ENCODE assay signal across 36 cellular contexts in genomic region chr18:76767954-76768353, GRCh38.
"Had no signal": no experiment of that assay in that cellular context is flagged by ENCODE, and none has a peak within 500 bp of the region (broad histone marks: within the 10 kb centered on the region; RNA-seq: fewer than 3 reads in every experiment).

No MANE protein-coding gene starts in this region.

- DNase-seq: activated B cell treated with CpG ODN at 0.5 μM for 24 hours; activated CD4-positive, alpha-beta T cell treated with anti-CD3 and anti-CD28 coated beads for 48 hours; activated CD4-positive, alpha-beta T cell treated with anti-CD3 and anti-CD28 coated beads, Interleukin-2, amount 50 U/mL, for 1 hour; activated CD4-positive, alpha-beta T cell treated with anti-CD3 and anti-CD28 coated beads, Interleukin-2, amount 50 U/mL, for 48 hours; activated CD8-positive, alpha-beta memory T cell treated with anti-CD3 and anti-CD28 coated beads for 24 hours; activated CD8-positive, alpha-beta T cell treated with anti-CD3 and anti-CD28 coated beads for 36 hours; activated effector memory CD4-positive, alpha-beta T cell treated with anti-CD3 and anti-CD28 coated beads, Interleukin-2, amount 50 U/mL, for 16 hours; activated naive CD4-positive, alpha-beta T cell treated with anti-CD3 and anti-CD28 coated beads for 36 hours; activated naive CD8-positive, alpha-beta T cell treated with anti-CD3 and anti-CD28 coated beads for 36 hours; activated naive CD8-positive, alpha-beta T cell treated with anti-CD3 and anti-CD28 coated beads, Interleukin-2, amount 50 U/mL, for 24 hours; activated T-cell treated with anti-CD3 and anti-CD28 coated beads, Interleukin-2, amount 50 U/mL, for 48 hours; adrenal gland; amygdala; brain microvascular endothelial cell; caudate nucleus; cortex of kidney; dermis blood vessel endothelial cell; effector CD4-positive, alpha-beta T cell; effector memory CD8-positive, alpha-beta T cell; erythroblast; foreskin keratinocyte; gastrocnemius medialis; glutamatergic neuron; heart left ventricle; T-helper 1 cell; T-helper 17 cell; T1000; WERI-Rb-1 had no signal

- H3K4me1 ChIP-seq: adrenal gland, ascending aorta, esophagus muscularis mucosa, gastrocnemius medialis, heart left ventricle had no signal

- H3K9me3 ChIP-seq: adrenal gland, ascending aorta, gastrocnemius medialis had no signal

- H3K27ac Mint-ChIP-seq: activated B cell treated with CpG ODN at 0.5 μM for 24 hours; activated CD8-positive, alpha-beta T cell treated with anti-CD3 and anti-CD28 coated beads for 36 hours; activated naive CD4-positive, alpha-beta T cell treated with anti-CD3 and anti-CD28 coated beads for 36 hours; activated naive CD4-positive, alpha-beta T cell treated with anti-CD3 and anti-CD28 coated beads, Interleukin-2, amount 50 U/mL, for 24 hours; activated naive CD8-positive, alpha-beta T cell treated with anti-CD3 and anti-CD28 coated beads for 36 hours; activated naive CD8-positive, alpha-beta T cell treated with anti-CD3 and anti-CD28 coated beads, Interleukin-2, amount 50 U/mL, for 24 hours; activated T-helper 1 cell treated with anti-CD3 and anti-CD28 coated beads, Interleukin-12 subunit alpha, Interleukin-12 subunit beta, Interleukin-2, Interleukin-4 antibody, amounts not matched to agents 30 ng/mL and 10 ng/mL and 1 ng/mL, durations not matched to agents 14 hours and 24 hours and 36 hours; activated T-helper 2 cell treated with anti-CD3 and anti-CD28 coated beads, Interferon-gamma antibody, Interleukin-2, Interleukin-4, amounts not matched to agents 10 μg/mL and 5 μg/mL and 100 μg/mL, durations not matched to agents 14 hours and 24 hours and 36 hours; effector memory CD8-positive, alpha-beta T cell; T-helper 17 cell; T-helper 2 cell treated with Interferon-gamma antibody and Interleukin-4, amounts not matched to agents 5 μg/mL and 100 μg/mL, for 36 hours had no signal

- H3K4me3 Mint-ChIP-seq: activated B cell treated with CpG ODN at 0.5 μM for 24 hours; activated CD8-positive, alpha-beta T cell treated with anti-CD3 and anti-CD28 coated beads for 36 hours; activated naive CD4-positive, alpha-beta T cell treated with anti-CD3 and anti-CD28 coated beads for 36 hours; activated naive CD4-positive, alpha-beta T cell treated with anti-CD3 and anti-CD28 coated beads, Interleukin-2, amount 50 U/mL, for 24 hours; activated naive CD8-positive, alpha-beta T cell treated with anti-CD3 and anti-CD28 coated beads for 36 hours; activated naive CD8-positive, alpha-beta T cell treated with anti-CD3 and anti-CD28 coated beads, Interleukin-2, amount 50 U/mL, for 24 hours; activated T-helper 1 cell treated with anti-CD3 and anti-CD28 coated beads, Interleukin-12 subunit alpha, Interleukin-12 subunit beta, Interleukin-2, Interleukin-4 antibody, amounts not matched to agents 30 ng/mL and 10 ng/mL and 1 ng/mL, durations not matched to agents 14 hours and 24 hours and 36 hours; effector memory CD8-positive, alpha-beta T cell; T-helper 17 cell; T-helper 2 cell treated with Interferon-gamma antibody and Interleukin-4, amounts not matched to agents 5 μg/mL and 100 μg/mL, for 36 hours had no signal

- H3K36me3 ChIP-seq: adrenal gland, ascending aorta, brain microvascular endothelial cell, esophagus muscularis mucosa, gastrocnemius medialis, heart left ventricle, WERI-Rb-1 had no signal

- H3K4me1 Mint-ChIP-seq: activated B cell treated with CpG ODN at 0.5 μM for 24 hours, T-helper 17 cell had no signal

- H3K4me3 ChIP-seq: adrenal gland, ascending aorta, esophagus muscularis mucosa, gastrocnemius medialis, heart left ventricle had no signal

- ATAC-seq: activated CD4-positive, CD25-positive, alpha-beta regulatory T cell treated with anti-CD3 and anti-CD28 coated beads, Interleukin-2, amount 50 U/mL, for 24 hours; activated CD8-positive, alpha-beta T cell treated with anti-CD3 and anti-CD28 coated beads for 36 hours; activated naive CD8-positive, alpha-beta T cell treated with anti-CD3 and anti-CD28 coated beads, Interleukin-2, amount 50 U/mL, for 24 hours; effector memory CD8-positive, alpha-beta T cell; foreskin keratinocyte; gastrocnemius medialis; heart left ventricle; T-helper 17 cell had no signal

- H3K27ac ChIP-seq: adrenal gland, ascending aorta, brain microvascular endothelial cell, esophagus muscularis mucosa, foreskin keratinocyte, gastrocnemius medialis, heart left ventricle, WERI-Rb-1 had no signal

- H3K27me3 ChIP-seq: adrenal gland, ascending aorta, brain microvascular endothelial cell, foreskin keratinocyte had no signal

- FAIRE-seq: colon had no signal
